13 cellular contexts compared by ENCODE assay signal in the genomic region with DNA sequence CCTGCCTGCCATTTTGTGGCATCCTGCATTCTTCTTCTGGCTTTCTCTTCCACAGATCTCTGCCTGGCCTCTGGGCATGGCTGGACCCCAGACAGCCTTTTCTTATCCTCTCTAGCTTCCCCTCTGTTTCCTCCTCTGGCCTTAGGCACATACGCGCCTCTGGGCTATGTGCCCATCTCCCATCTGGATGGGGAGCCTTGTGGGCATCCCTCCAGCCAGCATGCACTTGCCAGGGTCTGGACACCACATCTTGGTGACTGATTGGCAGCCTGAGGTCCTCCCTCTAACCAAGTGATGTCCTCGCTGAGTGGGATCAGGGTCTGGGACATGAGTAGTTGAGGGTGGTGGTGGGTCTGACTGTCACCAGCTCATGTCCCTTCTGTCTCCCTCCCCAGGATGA. TPM values are rescaled to one million over a fixed set of nuclear protein-coding genes. Genes with fewer than 3 reads are reported as not detected.
DNase-seq lines count a peak whose midpoint lies in the region; ATAC-seq and TF ChIP-seq lines count a peak whose summit lies in the region.
"Had no signal": no experiment of that assay in that cellular context is flagged by ENCODE, and none has a peak within 500 bp of the region (broad histone marks: within the 10 kb centered on the region; RNA-seq: fewer than 3 reads in every experiment).

No MANE protein-coding gene starts in this region.

- H3F3A ChIP-seq in PC-3 (ENCODE audit: low read length, unreplicated experiment) = no peaks in the 10 kb centered on the region

- no peak for ATAC-seq in CD4-positive, CD25-positive, alpha-beta regulatory T cell (ENCODE audit: low read depth in 2 of 2)
- ATAC-seq in HG02870 (IDR thresholded peaks at IDR 0.05; ENCODE audit: unreplicated experiment) (no peak), PC-3 (no peak), gastrocnemius medialis (no peak)
- ATAC-seq: stimulated activated naive CD8-positive, alpha-beta T cell treated with anti-CD3 and anti-CD28 coated beads, Interleukin-15, amount 100 ng/mL, for 72 hours had no signal

- no peak overlapping the region for H3K4me2 ChIP-seq in PC-3 (ENCODE audit: low read length)

- H3K27ac ChIP-seq in CD4-positive, CD25-positive, alpha-beta regulatory T cell (ENCODE audit: insufficient read depth, low read length, poor library complexity, severe bottlenecking) = no peak overlapping the region
- H3K27ac ChIP-seq in esophagus squamous epithelium (peak overlapping the region; percentile 71 to 87 (median 82)), skin epidermis (peak overlapping the region in 15 of 21 experiments; percentile 2 to 77 (median 50)), PC-3 (ENCODE audit: low read length) (no peak overlapping the region), gastrocnemius medialis (peak overlapping the region in 1 of 4 donors; percentile 4)
- H3K27ac ChIP-seq: HL-60 had no signal

- no peaks in the 10 kb centered on the region for H3K27me3 ChIP-seq in CD4-positive, CD25-positive, alpha-beta regulatory T cell (ENCODE audit: control insufficient read depth, insufficient read depth, low read length)
- H3K27me3 ChIP-seq in MG63 (no peaks in the 10 kb centered on the region), esophagus squamous epithelium (no peaks in the 10 kb centered on the region), PC-3 (ENCODE audit: low read length) (no peaks in the 10 kb centered on the region), gastrocnemius medialis (no peaks in the 10 kb centered on the region)

- in situ Hi-C loops in gastrocnemius medialis (cut with MboI; ENCODE audit: low sequenced_read_pairs in 4 of 4) = no loop called here

- peaks cover 79% of the 10 kb centered on the region for H3K36me3 ChIP-seq in CD4-positive, CD25-positive, alpha-beta regulatory T cell (ENCODE audit: control insufficient read depth, insufficient read depth, low read length)
- H3K36me3 ChIP-seq in MG63 = peaks cover 32% of the 10 kb centered on the region
- peaks cover 4 to 52% (median 19%) of the 10 kb centered on the region in 3 donors for H3K36me3 ChIP-seq in esophagus squamous epithelium
- no peaks in the 10 kb centered on the region for H3K36me3 ChIP-seq in PC-3 (ENCODE audit: low read depth, low read length)
- H3K36me3 ChIP-seq in gastrocnemius medialis = no peaks in the 10 kb centered on the region

- DNase-seq in CD4-positive, CD25-positive, alpha-beta regulatory T cell = no peak
- peak; percentile 52 for DNase-seq in MG63
- DNase-seq in esophagus squamous epithelium (lab: John Stamatoyannopoulos, UW) = no peak
- DNase-seq in PC-3 = no peak
- DNase-seq in gastrocnemius medialis = no peak
- no peak for DNase-seq in KG1 (lab: John Stamatoyannopoulos, UW)
- DNase-seq: activated T-cell treated with anti-CD3 and anti-CD28 coated beads for 4 hours; NCI-H2227 treated with DMSO at 0.1 percent for 48 hours; RPMI8226; stimulated activated naive CD8-positive, alpha-beta T cell treated with anti-CD3 and anti-CD28 coated beads, Interleukin-15, amount 100 ng/mL, for 72 hours had no signal

- H3K9me3 Mint-ChIP-seq in CD4-positive, CD25-positive, alpha-beta regulatory T cell = peaks cover 0 to 2% (median 0%) of the 10 kb centered on the region in 7 donors
- H3K9me3 Mint-ChIP-seq: stimulated activated naive CD8-positive, alpha-beta T cell treated with anti-CD3 and anti-CD28 coated beads, Interleukin-15, amount 100 ng/mL, for 72 hours had no signal

- no peaks in the 10 kb centered on the region for H3K9me2 ChIP-seq in PC-3 (replicated peaks; ENCODE audit: low read length)

- H4K20me1 ChIP-seq in PC-3 (ENCODE audit: low read length) = no peaks in the 10 kb centered on the region

- intact Hi-C loops in esophagus squamous epithelium (cut with DNase I) (no loop called here), PC-3 (cut with micrococcal nuclease) (no loop called here), gastrocnemius medialis (cut with DNase I; ENCODE audit: low total_unique reads) (no loop called here)

- TF ChIP-seq CTCF in esophagus squamous epithelium (IDR thresholded peaks at IDR 0.05) = no peak
- no peak for TF ChIP-seq CTCF in PC-3 (conservative IDR thresholded peaks at IDR 0.05; ENCODE audit: low read depth, low read length)
- TF ChIP-seq CTCF in gastrocnemius medialis (IDR thresholded peaks at IDR 0.05 in 4 of 5, conservative IDR thresholded peaks at IDR 0.05 in 1 of 5) = no peak

- 70 to 100% methylated on average over 2 to 3 of the region's 3 CpGs for WGBS in esophagus squamous epithelium, 2 donors

- H2AFZ ChIP-seq in PC-3 (ENCODE audit: low read length) = no peak overlapping the region

- H3K27me3 Mint-ChIP-seq in CD4-positive, CD25-positive, alpha-beta regulatory T cell = peaks cover 5% of the 10 kb centered on the region
- H3K27me3 Mint-ChIP-seq: stimulated activated naive CD8-positive, alpha-beta T cell treated with anti-CD3 and anti-CD28 coated beads, Interleukin-15, amount 100 ng/mL, for 72 hours had no signal

- H3K9me3 ChIP-seq in CD4-positive, CD25-positive, alpha-beta regulatory T cell (ENCODE audit: control insufficient read depth in 2 of 2, low read length in 2 of 2) = no peaks in the 10 kb centered on the region
- H3K9me3 ChIP-seq in MG63 = no peaks in the 10 kb centered on the region
- no peaks in the 10 kb centered on the region for H3K9me3 ChIP-seq in esophagus squamous epithelium
- no peaks in the 10 kb centered on the region for H3K9me3 ChIP-seq in PC-3 (ENCODE audit: low read length)
- no peaks in the 10 kb centered on the region for H3K9me3 ChIP-seq in gastrocnemius medialis

- CTCF ChIA-PET in PC-3 (lab: Charles Lee) = no interaction called here

- no peak overlapping the region for H3K4me3 Mint-ChIP-seq in CD4-positive, CD25-positive, alpha-beta regulatory T cell
- H3K4me3 Mint-ChIP-seq: stimulated activated naive CD8-positive, alpha-beta T cell treated with anti-CD3 and anti-CD28 coated beads, Interleukin-15, amount 100 ng/mL, for 72 hours had no signal

- peaks cover 27% of the 10 kb centered on the region for H3K4me1 ChIP-seq in CD4-positive, CD25-positive, alpha-beta regulatory T cell (ENCODE audit: control insufficient read depth, insufficient read depth, low read length, poor library complexity, severe bottlenecking)
- H3K4me1 ChIP-seq in esophagus squamous epithelium (peaks cover 59 to 100% (median 92%) of the 10 kb centered on the region in 3 donors), PC-3 (ENCODE audit: insufficient read depth, low read length) (no peaks in the 10 kb centered on the region), gastrocnemius medialis (peaks cover 20 to 31% of the 10 kb centered on the region in 2 donors)

- POLR2A ChIA-PET in PC-3 (lab: Charles Lee; ENCODE audit: unreplicated experiment) = no interaction called here

- no peak overlapping the region for H3K9ac ChIP-seq in PC-3 (ENCODE audit: low read length)

- no TSS peak for BruUV-seq in PC-3 (replicated peaks; lab: Mats Ljungman, UMichigan)

- H3K36me3 Mint-ChIP-seq in CD4-positive, CD25-positive, alpha-beta regulatory T cell = peaks cover 29% of the 10 kb centered on the region

- no peaks in the 10 kb centered on the region for H3K79me2 ChIP-seq in PC-3 (ENCODE audit: low read length)

- H3K4me1 Mint-ChIP-seq in CD4-positive, CD25-positive, alpha-beta regulatory T cell = peaks cover 11 to 76% (median 56%) of the 10 kb centered on the region in 4 donors

- H3K4me3 ChIP-seq in CD4-positive, CD25-positive, alpha-beta regulatory T cell (ENCODE audit: low read depth, low read length) = no peak overlapping the region
- H3K4me3 ChIP-seq in MG63 = no peak overlapping the region
- H3K4me3 ChIP-seq in esophagus squamous epithelium = no peak overlapping the region
- H3K4me3 ChIP-seq in skin epidermis = no peak overlapping the region
- no peak overlapping the region for H3K4me3 ChIP-seq in PC-3 (ENCODE audit: low read length)
- no peak overlapping the region for H3K4me3 ChIP-seq in gastrocnemius medialis

- peak overlapping the region in 2 of 3 donors; percentile 31 to 54 for H3K27ac Mint-ChIP-seq in CD4-positive, CD25-positive, alpha-beta regulatory T cell
- H3K27ac Mint-ChIP-seq: stimulated activated naive CD8-positive, alpha-beta T cell treated with anti-CD3 and anti-CD28 coated beads, Interleukin-15, amount 100 ng/mL, for 72 hours had no signal

- no peak for TF ChIP-seq POLR2A in esophagus squamous epithelium (IDR thresholded peaks at IDR 0.05)
- TF ChIP-seq POLR2A in gastrocnemius medialis (IDR thresholded peaks at IDR 0.05) = no peak

RNA-seq across cellular contexts. Expression of gene PLEKHO2, which starts 12.8 kb away (rescaled TPM):
- 15.6 TPM for total RNA-seq in CD4-positive, CD25-positive, alpha-beta regulatory T cell
- 10 to 100 TPM; 27.2 to 33.4 (median 29.3) TPM for polyA plus RNA-seq in CD4-positive, CD25-positive, alpha-beta regulatory T cell
- 10.9 and 25.0 TPM in 2 replicates for total RNA-seq in MG63 (2014; rRNA removed; shearing (Covaris generic); ENCODE audit: low replicate concordance)
- total RNA-seq in esophagus squamous epithelium = 10 to 100 TPM in 1 of 4 donors, 1 to 10 TPM in 3; 5.6 to 18.3 (median 7.2) TPM
- total RNA-seq in PC-3 (2014; rRNA removed) = 3.7 and 4.3 TPM in 2 replicates
- 1 to 10 TPM; 2.0 to 5.4 (median 3.3) TPM for total RNA-seq in gastrocnemius medialis

RNA-seq across cellular contexts. Expression of gene PIF1, which starts 29.1 kb away (rescaled TPM):
- total RNA-seq in CD4-positive, CD25-positive, alpha-beta regulatory T cell = 0.37 TPM
- polyA plus RNA-seq in CD4-positive, CD25-positive, alpha-beta regulatory T cell = under 1 TPM in 3 of 4 donors, not detected in 1; 0.07 to 0.34 (median 0.24) TPM
- total RNA-seq in MG63 (2014; rRNA removed; shearing (Covaris generic); ENCODE audit: low replicate concordance) = 8.1 and 8.5 TPM in 2 replicates
- total RNA-seq in esophagus squamous epithelium (10 to 100 TPM in 1 of 4 donors, 1 to 10 TPM in 3; 1.8 to 17.5 (median 3.8) TPM), PC-3 (2014; rRNA removed) (43.5 and 45.3 TPM in 2 replicates), gastrocnemius medialis (under 1 TPM in 2 of 4 donors, not detected in 2; 0.17 to 0.26 TPM)

RNA-seq across cellular contexts. Expression of gene ANKDD1A, which starts 57.2 kb away (rescaled TPM):
- total RNA-seq in CD4-positive, CD25-positive, alpha-beta regulatory T cell = 12.4 TPM
- polyA plus RNA-seq in CD4-positive, CD25-positive, alpha-beta regulatory T cell = 1 to 10 TPM in 2 of 4 donors, under 1 TPM in 2; 0.35 to 5.4 (median 0.83) TPM
- 3.3 and 4.7 TPM in 2 replicates for total RNA-seq in MG63 (2014; rRNA removed; shearing (Covaris generic); ENCODE audit: low replicate concordance)
- 1 to 10 TPM in 3 of 4 donors, under 1 TPM in 1; 0.45 to 7.8 (median 2.4) TPM for total RNA-seq in esophagus squamous epithelium
- total RNA-seq in PC-3 (2014; rRNA removed) = 5.8 and 8.9 TPM in 2 replicates
- under 1 TPM in 3 of 4 donors, not detected in 1; 0.11 to 0.39 (median 0.36) TPM for total RNA-seq in gastrocnemius medialis

Comparison
In these comparisons a context has a peak if more than half of its experiments do, and no peak if none do; other contexts are left out.
1. H3K27ac ChIP-seq: peak in esophagus squamous epithelium (4 of 4) and skin epidermis (15 of 21); none in CD4-positive, CD25-positive, alpha-beta regulatory T cell (single experiment) and PC-3 (single experiment).